Comparison of ENCODE assay signal across 8 cellular contexts in the genomic region with DNA sequence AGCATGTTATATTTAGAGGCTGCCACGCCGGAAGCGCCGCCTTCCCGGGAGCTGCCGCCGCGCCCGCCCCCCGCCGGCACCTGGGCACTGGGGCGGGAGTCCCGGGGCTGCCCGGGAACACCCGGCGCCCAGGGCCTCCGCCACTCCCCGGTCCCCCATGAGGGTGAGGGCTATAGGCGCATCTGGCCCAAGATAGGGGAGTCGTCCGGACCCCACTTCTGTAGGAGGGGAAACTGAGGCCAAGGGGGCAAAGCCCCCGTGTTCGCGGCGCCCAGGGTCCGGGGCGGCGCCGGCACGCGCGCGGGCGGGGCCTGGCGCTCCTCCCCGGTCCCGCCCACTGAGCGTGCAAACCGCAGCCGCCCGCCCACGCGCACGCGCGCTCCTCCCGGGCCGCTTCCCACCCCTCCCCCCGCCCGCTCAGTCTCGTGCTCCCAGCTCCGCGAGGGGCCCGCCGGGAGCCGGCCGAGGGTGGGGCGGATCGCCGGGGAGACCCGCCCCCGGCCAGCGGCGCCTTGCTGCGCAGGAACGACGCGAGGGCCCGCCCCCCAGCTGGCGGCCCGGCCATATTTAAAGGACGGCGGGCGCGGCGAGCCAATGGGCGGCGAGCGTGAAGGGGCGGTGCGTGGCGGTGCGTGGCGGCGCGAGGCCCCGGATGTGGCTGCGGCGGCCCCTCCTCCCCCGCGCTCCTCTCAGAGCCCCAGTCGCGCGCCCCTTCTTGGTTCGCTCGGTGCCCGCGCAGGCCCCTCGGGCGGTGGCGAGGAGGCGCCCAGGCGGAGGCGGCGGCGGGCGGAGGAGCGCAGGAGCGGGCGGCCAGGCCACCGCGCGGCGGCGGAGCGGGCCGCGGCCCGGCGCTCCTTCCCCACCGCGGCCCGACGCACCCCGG. TPM values are rescaled to one million over a fixed set of nuclear protein-coding genes. Genes with fewer than 3 reads are reported as not detected.
A peak's percentile ranks its signal among the peaks of the same experiment; 100 is the strongest.
DNase-seq lines count a peak whose midpoint lies in the region; ATAC-seq and TF ChIP-seq lines count a peak whose summit lies in the region.

A gene (plus strand): TSS at position 700 of the 883 bp plus-strand sequence. CDS start 192 bp downstream, outside the sequence.

- BruUV-seq in PC-9 (replicated peaks; lab: Mats Ljungman, UMichigan), result no TSS peak

- H3F3A ChIP-seq in PC-9 (ENCODE audit: insufficient read depth, low read depth), result peaks cover 17% of the 10 kb centered on the region

- ATAC-seq in GM21717 (IDR thresholded peaks at IDR 0.05; ENCODE audit: unreplicated experiment), result peak; percentile 67

- H3K4me3 ChIP-seq in PC-9, result peak within 1 kb of the TSS; percentile 80
- H3K4me3 ChIP-seq in epithelial cell of proximal tubule (ENCODE audit: low read depth, low read length), result peak within 1 kb of the TSS; percentile 73
- H3K4me3 ChIP-seq in mucosa of rectum (ENCODE audit: low read length in 2 of 2), result peak within 1 kb of the TSS; percentile 77 to 80

- H2AFZ ChIP-seq in PC-9, result peak within 1 kb of the TSS; percentile 99

- intact Hi-C loops in PC-9 (cut with micrococcal nuclease; ENCODE audit: unreplicated experiment), result loop anchor here (1.0 to 5.0 kb wide), 4 partner anchors 21 to 110 kb away; a partner anchor contains a TSS

- H3K27me3 ChIP-seq in PC-9 (ENCODE audit: insufficient read depth, low read depth), result peaks cover 29% of the 10 kb centered on the region
- H3K27me3 ChIP-seq in mucosa of rectum (ENCODE audit: control insufficient read depth in 2 of 2, insufficient read depth in 2 of 2, low read length in 2 of 2), result no peaks in the 10 kb centered on the region

- H3K9ac ChIP-seq in mucosa of rectum (ENCODE audit: low read depth in 1 of 2, low read length in 2 of 2), result peak within 1 kb of the TSS; percentile 75 to 87

- DNase-seq in DMS153 treated with DMSO at 0.1 percent for 48 hours (lab: John Stamatoyannopoulos, UW; ENCODE audit: unreplicated experiment) (peak; percentile 90), KBM-7 (peak; percentile 96), PC-9 (peak; percentile 86 to 99), epithelial cell of proximal tubule (ENCODE audit: low read depth) (no peak)
- DNase-seq in activated T-cell treated with anti-CD3 and anti-CD28 coated beads, Interleukin-2, amount 50 U/mL, for 1 hour, result peak; percentile 97
- peak; percentile 93 to 95 for DNase-seq in stimulated activated CD8-positive, alpha-beta memory T cell treated with anti-CD3 and anti-CD28 coated beads, Interleukin-4, amount 100 ng/mL, for 4 hours (ENCODE audit: low read depth in 2 of 2, low spot score in 1 of 2)

- peak within 1 kb of the TSS; percentile 87 for H3K4me2 ChIP-seq in PC-9

- CTCF ChIA-PET in PC-9 (lab: Charles Lee), result interaction anchor here (0.6 to 0.7 kb wide), 2 partner anchors 672 to 751 kb away, joined by 5 to 6 read pairs; no protein-coding TSS in a partner anchor

- in situ Hi-C loops in KBM-7 (cut with MboI; ENCODE audit: low pct_unique_long_range_greater_than_20kb, low sequenced_read_pairs), result no loop called here

- no peak for TF ChIP-seq CTCF in PC-9 (conservative IDR thresholded peaks at IDR 0.05)
- TF ChIP-seq CTCF in epithelial cell of proximal tubule (conservative IDR thresholded peaks at IDR 0.05; ENCODE audit: low read depth, low read length), result no peak

- peak within 1 kb of the TSS; percentile 95 for H3K27ac ChIP-seq in PC-9
- H3K27ac ChIP-seq in mucosa of rectum (ENCODE audit: low read depth in 2 of 2, low read length in 2 of 2), result peak within 1 kb of the TSS; percentile 96 to 97

- H4K20me1 ChIP-seq in PC-9 (ENCODE audit: insufficient read depth), result peaks cover 25% of the 10 kb centered on the region

- 0 out of 2 replicates have a peak, but pooled peaks cover 12% of the 10 kb centered on the region for H3K36me3 ChIP-seq in PC-9 (ENCODE audit: low read depth)
- H3K36me3 ChIP-seq in mucosa of rectum (ENCODE audit: control insufficient read depth in 2 of 2, insufficient read depth in 2 of 2, low read length in 2 of 2), result peaks cover 13 to 22% of the 10 kb centered on the region in 2 donors

- H3K79me2 ChIP-seq in PC-9 (ENCODE audit: low read depth), result peaks cover 26% of the 10 kb centered on the region

- H3K9me3 ChIP-seq in PC-9 (ENCODE audit: insufficient read depth, low read depth) (no peaks in the 10 kb centered on the region), mucosa of rectum (ENCODE audit: control insufficient read depth in 2 of 2, low read length in 2 of 2) (no peaks in the 10 kb centered on the region)

- H3K4me1 ChIP-seq in PC-9 (replicated peaks; ENCODE audit: insufficient read depth) (peaks cover 15% of the 10 kb centered on the region), mucosa of rectum (ENCODE audit: control insufficient read depth in 2 of 2, insufficient read depth in 2 of 2, low read length in 2 of 2) (peaks cover 18 to 23% of the 10 kb centered on the region in 2 donors)

- H3K9me2 ChIP-seq in PC-9 (ENCODE audit: insufficient read depth), result no peaks in the 10 kb centered on the region

- POLR2A ChIA-PET in PC-9 (lab: Charles Lee; ENCODE audit: unreplicated experiment), result interaction anchor here (0.6 to 0.8 kb wide), 5 partner anchors 21 to 713 kb away, joined by 3 to 7 read pairs (median 4); a partner anchor contains a TSS

RNA-seq across cellular contexts. Expression of the gene that starts here (rescaled TPM):
- total RNA-seq in PC-9 (2021) (61.5 and 67.2 TPM in 2 replicates), epithelial cell of proximal tubule (16.3 and 23.3 TPM in 2 replicates)
